6 cellular contexts compared by ENCODE assay signal in the genomic region with DNA sequence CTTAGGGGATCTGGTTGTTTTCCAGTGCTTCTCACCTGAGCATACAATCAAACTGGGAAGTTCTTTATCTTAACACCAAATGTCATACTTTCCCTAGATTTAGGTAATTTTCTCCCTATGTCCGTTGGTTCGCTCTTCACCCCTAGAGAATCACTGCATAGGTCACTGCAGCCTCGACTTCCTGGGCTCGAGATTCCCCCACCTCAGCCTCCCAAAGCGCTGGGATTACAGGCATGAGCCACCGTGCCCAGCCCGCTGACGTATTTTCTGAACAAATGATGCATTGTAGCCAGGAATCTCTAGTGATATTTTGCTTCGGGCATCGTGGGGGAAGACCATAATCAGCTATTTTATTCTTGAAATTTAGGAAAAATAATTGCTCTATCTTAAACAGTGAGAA. TPM values are rescaled to one million over a fixed set of nuclear protein-coding genes. Genes with fewer than 3 reads are reported as not detected.
DNase-seq lines count a peak whose midpoint lies in the region; ATAC-seq and TF ChIP-seq lines count a peak whose summit lies in the region.

No MANE protein-coding gene starts in this region.

- no peak for DNase-seq in BJ (ENCODE audit: low read depth)
- no peak for DNase-seq in RWPE2 (ENCODE audit: low spot score)
- DNase-seq in NCI-H2196 (lab: John Stamatoyannopoulos, UW; ENCODE audit: unreplicated experiment): no peak

- TF ChIP-seq CTCF in BJ (IDR thresholded peaks at IDR 0.05; ENCODE audit: insufficient read depth, low read depth, low read length): no peak
- TF ChIP-seq CTCF in RWPE2 (IDR thresholded peaks at IDR 0.05; ENCODE audit: poor library complexity, severe bottlenecking): no peak

- H3K9me3 ChIP-seq in RWPE2 (ENCODE audit: severe bottlenecking): no peaks in the 10 kb centered on the region
- no peaks in the 10 kb centered on the region for H3K9me3 ChIP-seq in iPS-18a (ENCODE audit: control insufficient read depth, low read depth, low read length)

- H3K4me1 ChIP-seq in RWPE2 (ENCODE audit: insufficient read depth, poor library complexity, severe bottlenecking): peaks cover 24% of the 10 kb centered on the region
- peaks cover 14% of the 10 kb centered on the region for H3K4me1 ChIP-seq in iPS-18a (ENCODE audit: control insufficient read depth, low read depth, low read length)

- POLR2A ChIA-PET in BJ (lab: Charles Lee): interaction anchor here (0.7 to 1.3 kb wide), 2 partner anchors 11 to 176 kb away, joined by 5 to 12 read pairs; a partner anchor contains a TSS

- CTCF ChIA-PET in BJ (lab: Yijun Ruan, JAX): interaction anchor here (1.4 kb wide), 1 partner anchor 8 kb away, joined by 4 read pairs; no protein-coding TSS in a partner anchor

- H3K9ac ChIP-seq in iPS-18a (ENCODE audit: low read length): peak overlapping the region; percentile 99

- H3K27ac ChIP-seq in RWPE2 (ENCODE audit: poor library complexity, severe bottlenecking) (peak overlapping the region; percentile 89), iPS-18a (ENCODE audit: low read length) (no peak overlapping the region)

- ATAC-seq in RWPE2 (ENCODE audit: low read depth) (no peak), HG03039 (IDR thresholded peaks at IDR 0.05; ENCODE audit: unreplicated experiment) (no peak), GM18868 (IDR thresholded peaks at IDR 0.05; ENCODE audit: unreplicated experiment) (no peak)

- peaks cover 13% of the 10 kb centered on the region for H3K36me3 ChIP-seq in BJ (ENCODE audit: control insufficient read depth, insufficient read depth, low read length)
- peaks cover 38% of the 10 kb centered on the region for H3K36me3 ChIP-seq in RWPE2 (ENCODE audit: low read depth)
- peaks cover 47% of the 10 kb centered on the region for H3K36me3 ChIP-seq in iPS-18a (ENCODE audit: control insufficient read depth, low read depth, low read length)

- H3K4me3 ChIP-seq in BJ (ENCODE audit: low read depth, low read length) (peak overlapping the region; percentile 71), RWPE2 (ENCODE audit: severe bottlenecking) (peak overlapping the region; percentile 62), iPS-18a (ENCODE audit: low read length) (peak overlapping the region; percentile 100)

- H3K27me3 ChIP-seq in BJ (ENCODE audit: control insufficient read depth, insufficient read depth, low read length): no peaks in the 10 kb centered on the region
- no peaks in the 10 kb centered on the region for H3K27me3 ChIP-seq in RWPE2 (ENCODE audit: insufficient read depth, poor library complexity, severe bottlenecking)
- H3K27me3 ChIP-seq in iPS-18a (ENCODE audit: control insufficient read depth, insufficient read depth, low read length): no peaks in the 10 kb centered on the region

RNA-seq across cellular contexts. Expression of a gene that starts 1.1 kb away (rescaled TPM):
- 5,645 and 7,867 TPM in 2 replicates for polyA plus RNA-seq in BJ (2011; rRNA removed)
- 516 and 877 TPM in 2 replicates for polyA minus RNA-seq in BJ (2011; rRNA and poly(A)+ RNA removed)

RNA-seq across cellular contexts. Expression of a gene that starts 2.7 kb away (rescaled TPM):
- polyA plus RNA-seq in BJ (2011; rRNA removed): 1.4 and 1.6 TPM in 2 replicates
- 2.9 and 3.7 TPM in 2 replicates for polyA minus RNA-seq in BJ (2011; rRNA and poly(A)+ RNA removed)

RNA-seq across cellular contexts. Expression of a gene that starts 11.0 kb away (rescaled TPM):
- polyA plus RNA-seq in BJ (2011; rRNA removed): 134 and 215 TPM in 2 replicates
- 38.6 and 41.5 TPM in 2 replicates for polyA minus RNA-seq in BJ (2011; rRNA and poly(A)+ RNA removed)

RNA-seq across cellular contexts. Expression of a gene that starts 12.7 kb away (rescaled TPM):
- polyA plus RNA-seq in BJ (2011; rRNA removed): 180 and 264 TPM in 2 replicates
- polyA minus RNA-seq in BJ (2011; rRNA and poly(A)+ RNA removed): 268 and 305 TPM in 2 replicates

RNA-seq across cellular contexts. Expression of a gene that starts 35.4 kb away (rescaled TPM):
- 4.7 and 6.0 TPM in 2 replicates for polyA plus RNA-seq in BJ (2011; rRNA removed)
- 4.0 and 5.4 TPM in 2 replicates for polyA minus RNA-seq in BJ (2011; rRNA and poly(A)+ RNA removed)
